Comparison of ENCODE assay signal across 1 cellular context in genomic region chr2:234691968-234692955, GRCh38.
TF ChIP-seq lines count a peak whose summit lies in the region.

No MANE protein-coding gene starts in this region.

TF ChIP-seq in HepG2, 621 proteins besides CTCF, POLR2A, EP300 and RAD21 (continued from another document and continues in another):
- TF ChIP-seq RORA (CRISPR knock-in tag; IDR thresholded peaks at IDR 0.05), result no peak
- TF ChIP-seq, protein P1, sequence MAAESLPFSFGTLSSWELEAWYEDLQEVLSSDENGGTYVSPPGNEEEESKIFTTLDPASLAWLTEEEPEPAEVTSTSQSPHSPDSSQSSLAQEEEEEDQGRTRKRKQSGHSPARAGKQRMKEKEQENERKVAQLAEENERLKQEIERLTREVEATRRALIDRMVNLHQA (CRISPR knock-in tag; IDR thresholded peaks at IDR 0.05), result no peak
- no peak for TF ChIP-seq ZNF557 (CRISPR knock-in tag; IDR thresholded peaks at IDR 0.05)
- no peak for TF ChIP-seq TP53 (CRISPR knock-in tag; conservative IDR thresholded peaks at IDR 0.05)
- TF ChIP-seq KDM6A (CRISPR knock-in tag; IDR thresholded peaks at IDR 0.05; ENCODE audit: low read depth), result no peak
- TF ChIP-seq ZNF33B (CRISPR knock-in tag; IDR thresholded peaks at IDR 0.05), result no peak
- TF ChIP-seq, protein P2, sequence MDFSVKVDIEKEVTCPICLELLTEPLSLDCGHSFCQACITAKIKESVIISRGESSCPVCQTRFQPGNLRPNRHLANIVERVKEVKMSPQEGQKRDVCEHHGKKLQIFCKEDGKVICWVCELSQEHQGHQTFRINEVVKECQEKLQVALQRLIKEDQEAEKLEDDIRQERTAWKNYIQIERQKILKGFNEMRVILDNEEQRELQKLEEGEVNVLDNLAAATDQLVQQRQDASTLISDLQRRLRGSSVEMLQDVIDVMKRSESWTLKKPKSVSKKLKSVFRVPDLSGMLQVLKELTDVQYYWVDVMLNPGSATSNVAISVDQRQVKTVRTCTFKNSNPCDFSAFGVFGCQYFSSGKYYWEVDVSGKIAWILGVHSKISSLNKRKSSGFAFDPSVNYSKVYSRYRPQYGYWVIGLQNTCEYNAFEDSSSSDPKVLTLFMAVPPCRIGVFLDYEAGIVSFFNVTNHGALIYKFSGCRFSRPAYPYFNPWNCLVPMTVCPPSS (IDR thresholded peaks at IDR 0.05), result no peak
- TF ChIP-seq RBFOX2 (IDR thresholded peaks at IDR 0.05; ENCODE audit: low read depth, low read length), result 0 out of 2 replicates have a peak, but pooled peaks have one; percentile 18
- TF ChIP-seq, protein P3, sequence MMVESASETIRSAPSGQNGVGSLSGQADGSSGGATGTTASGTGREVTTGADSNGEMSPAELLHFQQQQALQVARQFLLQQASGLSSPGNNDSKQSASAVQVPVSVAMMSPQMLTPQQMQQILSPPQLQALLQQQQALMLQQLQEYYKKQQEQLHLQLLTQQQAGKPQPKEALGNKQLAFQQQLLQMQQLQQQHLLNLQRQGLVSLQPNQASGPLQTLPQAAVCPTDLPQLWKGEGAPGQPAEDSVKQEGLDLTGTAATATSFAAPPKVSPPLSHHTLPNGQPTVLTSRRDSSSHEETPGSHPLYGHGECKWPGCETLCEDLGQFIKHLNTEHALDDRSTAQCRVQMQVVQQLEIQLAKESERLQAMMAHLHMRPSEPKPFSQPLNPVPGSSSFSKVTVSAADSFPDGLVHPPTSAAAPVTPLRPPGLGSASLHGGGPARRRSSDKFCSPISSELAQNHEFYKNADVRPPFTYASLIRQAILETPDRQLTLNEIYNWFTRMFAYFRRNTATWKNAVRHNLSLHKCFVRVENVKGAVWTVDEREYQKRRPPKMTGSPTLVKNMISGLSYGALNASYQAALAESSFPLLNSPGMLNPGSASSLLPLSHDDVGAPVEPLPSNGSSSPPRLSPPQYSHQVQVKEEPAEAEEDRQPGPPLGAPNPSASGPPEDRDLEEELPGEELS (CRISPR knock-in tag; IDR thresholded peaks at IDR 0.05), result peak; percentile 82
- no peak for TF ChIP-seq XBP1 (CRISPR knock-in tag; IDR thresholded peaks at IDR 0.05)
- no peak for TF ChIP-seq NR1H2 (CRISPR knock-in tag; IDR thresholded peaks at IDR 0.05; ENCODE audit: borderline replicate concordance, low read depth)
- TF ChIP-seq FOXO1 (CRISPR knock-in tag; IDR thresholded peaks at IDR 0.05), result peak; percentile 60; the same call in 1 of the 2 replicates
- no peak for TF ChIP-seq ZNF18 (CRISPR knock-in tag; IDR thresholded peaks at IDR 0.05; ENCODE audit: insufficient replicate concordance)
- no peak for TF ChIP-seq ZNF207 (IDR thresholded peaks at IDR 0.05; ENCODE audit: borderline replicate concordance)
- no peak for TF ChIP-seq SMAD9 (CRISPR knock-in tag; IDR thresholded peaks at IDR 0.05)
- TF ChIP-seq NONO (IDR thresholded peaks at IDR 0.05), result no peak
- no peak for TF ChIP-seq NONO (CRISPR knock-in tag; conservative IDR thresholded peaks at IDR 0.05)
- TF ChIP-seq ZNF10 (CRISPR knock-in tag; IDR thresholded peaks at IDR 0.05; ENCODE audit: borderline replicate concordance, low read depth), result no peak
- no peak for TF ChIP-seq TEAD2 (CRISPR knock-in tag; IDR thresholded peaks at IDR 0.05)
- TF ChIP-seq NR3C1 (CRISPR knock-in tag; IDR thresholded peaks at IDR 0.05), result no peak
- no peak for TF ChIP-seq KDM5A (IDR thresholded peaks at IDR 0.05; ENCODE audit: borderline replicate concordance, low read length)
- TF ChIP-seq, protein P4, sequence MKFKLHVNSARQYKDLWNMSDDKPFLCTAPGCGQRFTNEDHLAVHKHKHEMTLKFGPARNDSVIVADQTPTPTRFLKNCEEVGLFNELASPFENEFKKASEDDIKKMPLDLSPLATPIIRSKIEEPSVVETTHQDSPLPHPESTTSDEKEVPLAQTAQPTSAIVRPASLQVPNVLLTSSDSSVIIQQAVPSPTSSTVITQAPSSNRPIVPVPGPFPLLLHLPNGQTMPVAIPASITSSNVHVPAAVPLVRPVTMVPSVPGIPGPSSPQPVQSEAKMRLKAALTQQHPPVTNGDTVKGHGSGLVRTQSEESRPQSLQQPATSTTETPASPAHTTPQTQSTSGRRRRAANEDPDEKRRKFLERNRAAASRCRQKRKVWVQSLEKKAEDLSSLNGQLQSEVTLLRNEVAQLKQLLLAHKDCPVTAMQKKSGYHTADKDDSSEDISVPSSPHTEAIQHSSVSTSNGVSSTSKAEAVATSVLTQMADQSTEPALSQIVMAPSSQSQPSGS (CRISPR knock-in tag; IDR thresholded peaks at IDR 0.05), result peak; percentile 35; the same call in 1 of the 2 replicates
- TF ChIP-seq MEIS1 (CRISPR knock-in tag; IDR thresholded peaks at IDR 0.05; ENCODE audit: borderline replicate concordance), result no peak
- TF ChIP-seq, protein P5, sequence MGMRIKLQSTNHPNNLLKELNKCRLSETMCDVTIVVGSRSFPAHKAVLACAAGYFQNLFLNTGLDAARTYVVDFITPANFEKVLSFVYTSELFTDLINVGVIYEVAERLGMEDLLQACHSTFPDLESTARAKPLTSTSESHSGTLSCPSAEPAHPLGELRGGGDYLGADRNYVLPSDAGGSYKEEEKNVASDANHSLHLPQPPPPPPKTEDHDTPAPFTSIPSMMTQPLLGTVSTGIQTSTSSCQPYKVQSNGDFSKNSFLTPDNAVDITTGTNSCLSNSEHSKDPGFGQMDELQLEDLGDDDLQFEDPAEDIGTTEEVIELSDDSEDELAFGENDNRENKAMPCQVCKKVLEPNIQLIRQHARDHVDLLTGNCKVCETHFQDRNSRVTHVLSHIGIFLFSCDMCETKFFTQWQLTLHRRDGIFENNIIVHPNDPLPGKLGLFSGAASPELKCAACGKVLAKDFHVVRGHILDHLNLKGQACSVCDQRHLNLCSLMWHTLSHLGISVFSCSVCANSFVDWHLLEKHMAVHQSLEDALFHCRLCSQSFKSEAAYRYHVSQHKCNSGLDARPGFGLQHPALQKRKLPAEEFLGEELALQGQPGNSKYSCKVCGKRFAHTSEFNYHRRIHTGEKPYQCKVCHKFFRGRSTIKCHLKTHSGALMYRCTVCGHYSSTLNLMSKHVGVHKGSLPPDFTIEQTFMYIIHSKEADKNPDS (CRISPR knock-in tag; IDR thresholded peaks at IDR 0.05), result no peak
- TF ChIP-seq ZNF432 (CRISPR knock-in tag; IDR thresholded peaks at IDR 0.05; ENCODE audit: borderline replicate concordance), result no peak
- TF ChIP-seq RARA (CRISPR knock-in tag; IDR thresholded peaks at IDR 0.05), result peak; percentile 52
- TF ChIP-seq, protein P6, sequence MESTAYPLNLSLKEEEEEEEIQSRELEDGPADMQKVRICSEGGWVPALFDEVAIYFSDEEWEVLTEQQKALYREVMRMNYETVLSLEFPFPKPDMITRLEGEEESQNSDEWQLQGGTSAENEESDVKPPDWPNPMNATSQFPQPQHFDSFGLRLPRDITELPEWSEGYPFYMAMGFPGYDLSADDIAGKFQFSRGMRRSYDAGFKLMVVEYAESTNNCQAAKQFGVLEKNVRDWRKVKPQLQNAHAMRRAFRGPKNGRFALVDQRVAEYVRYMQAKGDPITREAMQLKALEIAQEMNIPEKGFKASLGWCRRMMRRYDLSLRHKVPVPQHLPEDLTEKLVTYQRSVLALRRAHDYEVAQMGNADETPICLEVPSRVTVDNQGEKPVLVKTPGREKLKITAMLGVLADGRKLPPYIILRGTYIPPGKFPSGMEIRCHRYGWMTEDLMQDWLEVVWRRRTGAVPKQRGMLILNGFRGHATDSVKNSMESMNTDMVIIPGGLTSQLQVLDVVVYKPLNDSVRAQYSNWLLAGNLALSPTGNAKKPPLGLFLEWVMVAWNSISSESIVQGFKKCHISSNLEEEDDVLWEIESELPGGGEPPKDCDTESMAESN (CRISPR knock-in tag; conservative IDR thresholded peaks at IDR 0.05), result no peak
- no peak for TF ChIP-seq ERF (CRISPR knock-in tag; IDR thresholded peaks at IDR 0.05)
- no peak for TF ChIP-seq CEBPZ (IDR thresholded peaks at IDR 0.05; ENCODE audit: low read length)
- no peak for TF ChIP-seq ZNF550 (CRISPR knock-in tag; IDR thresholded peaks at IDR 0.05; ENCODE audit: borderline replicate concordance)
- no peak for TF ChIP-seq PCBP2 (optimal IDR thresholded peaks at IDR 0.05; ENCODE audit: low read depth, low read length, poor library complexity, severe bottlenecking)
- peak; percentile 74 for TF ChIP-seq SIX1 (CRISPR knock-in tag; IDR thresholded peaks at IDR 0.05; ENCODE audit: borderline replicate concordance)
- TF ChIP-seq ZNF644 (CRISPR knock-in tag; IDR thresholded peaks at IDR 0.05; ENCODE audit: low read depth), result no peak
- TF ChIP-seq SPEN (CRISPR knock-in tag; IDR thresholded peaks at IDR 0.05; ENCODE audit: low read depth), result no peak
- no peak for TF ChIP-seq EED (CRISPR knock-in tag; IDR thresholded peaks at IDR 0.05)
- TF ChIP-seq ZNF350 (CRISPR knock-in tag; IDR thresholded peaks at IDR 0.05; ENCODE audit: borderline replicate concordance, low read depth), result no peak
- peak; percentile 39; the same call in 1 of the 2 replicates for TF ChIP-seq NKX3-1 (CRISPR knock-in tag; IDR thresholded peaks at IDR 0.05)
- TF ChIP-seq ZIK1 (CRISPR knock-in tag; IDR thresholded peaks at IDR 0.05; ENCODE audit: borderline replicate concordance, low read depth), result no peak
- TF ChIP-seq CBX5 (CRISPR knock-in tag; IDR thresholded peaks at IDR 0.05; ENCODE audit: borderline replicate concordance), result no peak
- TF ChIP-seq ARID2 (CRISPR knock-in tag; IDR thresholded peaks at IDR 0.05; ENCODE audit: borderline replicate concordance), result no peak
- no peak for TF ChIP-seq GABPB1 (CRISPR knock-in tag; IDR thresholded peaks at IDR 0.05)
- TF ChIP-seq KLF9 (CRISPR knock-in tag; IDR thresholded peaks at IDR 0.05; ENCODE audit: low read depth), result no peak
- no peak for TF ChIP-seq GTF3A (CRISPR knock-in tag; conservative IDR thresholded peaks at IDR 0.05)
- TF ChIP-seq ZBTB46 (CRISPR knock-in tag; IDR thresholded peaks at IDR 0.05; ENCODE audit: borderline replicate concordance), result no peak
- TF ChIP-seq ZNF326 (CRISPR knock-in tag; IDR thresholded peaks at IDR 0.05; ENCODE audit: borderline replicate concordance), result no peak
- no peak for TF ChIP-seq YEATS2 (CRISPR knock-in tag; IDR thresholded peaks at IDR 0.05; ENCODE audit: borderline replicate concordance)
- no peak for TF ChIP-seq AHR (CRISPR knock-in tag; IDR thresholded peaks at IDR 0.05)
- TF ChIP-seq ZBTB38 (CRISPR knock-in tag; IDR thresholded peaks at IDR 0.05), result peak; percentile 94
- no peak for TF ChIP-seq CSRNP1 (CRISPR knock-in tag; IDR thresholded peaks at IDR 0.05)
